In genomic region chr19:970695-971094, GRCh38 we compare ENCODE assay signal across 12 cellular contexts. TPM values are rescaled to one million over a fixed set of nuclear protein-coding genes. Genes with fewer than 3 reads are reported as not detected.
DNase-seq lines count a peak whose midpoint lies in the region; ATAC-seq and TF ChIP-seq lines count a peak whose summit lies in the region.
"Had no signal": no experiment of that assay in that cellular context is flagged by ENCODE, and none has a peak within 500 bp of the region (broad histone marks: within the 10 kb centered on the region; RNA-seq: fewer than 3 reads in every experiment).

No MANE protein-coding gene starts in this region.

- no peak overlapping the region for H3K4me3 ChIP-seq in PC-9
- no peak overlapping the region for H3K4me3 ChIP-seq in fibroblast of mammary gland (ENCODE audit: control insufficient read depth, low read depth, low read length)
- no peak overlapping the region for H3K4me3 ChIP-seq in suprapubic skin
- H3K4me3 ChIP-seq: skin epidermis had no signal

- H3K4me1 Mint-ChIP-seq in activated naive CD4-positive, alpha-beta T cell treated with anti-CD3 and anti-CD28 coated beads, Interleukin-2, amount 50 U/mL, for 24 hours, result no peaks in the 10 kb centered on the region

- peaks cover 7% of the 10 kb centered on the region for H3K36me3 Mint-ChIP-seq in activated naive CD4-positive, alpha-beta T cell treated with anti-CD3 and anti-CD28 coated beads, Interleukin-2, amount 50 U/mL, for 24 hours

- H3K36me3 ChIP-seq in PC-9 (ENCODE audit: low read depth), result peaks cover 7% of the 10 kb centered on the region; the same call in 1 of the 2 replicates
- peaks cover 49% of the 10 kb centered on the region for H3K36me3 ChIP-seq in suprapubic skin

- no peak for ATAC-seq in GM19328 (IDR thresholded peaks at IDR 0.05; ENCODE audit: unreplicated experiment)

- H3K27me3 ChIP-seq in PC-9 (ENCODE audit: insufficient read depth, low read depth) (no peaks in the 10 kb centered on the region), suprapubic skin (no peaks in the 10 kb centered on the region)

- no peak overlapping the region for H3K4me2 ChIP-seq in PC-9

- no peaks in the 10 kb centered on the region for H3K9me3 Mint-ChIP-seq in activated naive CD4-positive, alpha-beta T cell treated with anti-CD3 and anti-CD28 coated beads, Interleukin-2, amount 50 U/mL, for 24 hours

- H3K4me3 Mint-ChIP-seq in activated naive CD4-positive, alpha-beta T cell treated with anti-CD3 and anti-CD28 coated beads, Interleukin-2, amount 50 U/mL, for 24 hours, result no peak overlapping the region

- no peak for DNase-seq in activated naive CD4-positive, alpha-beta T cell treated with anti-CD3 and anti-CD28 coated beads, Interleukin-2, amount 50 U/mL, for 16 hours
- DNase-seq in PC-9, result no peak
- no peak for DNase-seq in fibroblast of mammary gland (ENCODE audit: low read depth)
- no peak for DNase-seq in suprapubic skin (ENCODE audit: low spot score in 2 of 2)
- DNase-seq in NCI-H128 (lab: John Stamatoyannopoulos, UW; ENCODE audit: unreplicated experiment), result no peak
- DNase-seq in stimulated activated CD4-positive, alpha-beta T cell treated with anti-CD3 and anti-CD28 coated beads, Interleukin-2, amount 100 ng/mL, for 24 hours, result no peak
- DNase-seq: NCI-H1092 treated with DMSO at 0.1 percent for 48 hours had no signal

- CTCF ChIA-PET in PC-9 (lab: Charles Lee), result no interaction called here

- no peak overlapping the region for H2AFZ ChIP-seq in PC-9

- H3K79me2 ChIP-seq in PC-9 (ENCODE audit: low read depth), result no peaks in the 10 kb centered on the region

- H3K4me1 ChIP-seq in PC-9 (replicated peaks; ENCODE audit: insufficient read depth), result no peaks in the 10 kb centered on the region
- H3K4me1 ChIP-seq in suprapubic skin, result no peaks in the 10 kb centered on the region

- H3K9me2 ChIP-seq in PC-9 (ENCODE audit: insufficient read depth), result no peaks in the 10 kb centered on the region

- H3K27ac ChIP-seq in PC-9 (no peak overlapping the region), suprapubic skin (no peak overlapping the region)
- H3K27ac ChIP-seq: skin epidermis had no signal

- no peaks in the 10 kb centered on the region for H3K27me3 Mint-ChIP-seq in activated naive CD4-positive, alpha-beta T cell treated with anti-CD3 and anti-CD28 coated beads, Interleukin-2, amount 50 U/mL, for 24 hours

- WGBS in suprapubic skin, result 96% methylated on average over 14 of the region's 14 CpGs

- BruUV-seq in PC-9 (replicated peaks; lab: Mats Ljungman, UMichigan), result no TSS peak

- H4K20me1 ChIP-seq in PC-9 (ENCODE audit: insufficient read depth), result no peaks in the 10 kb centered on the region

- H3F3A ChIP-seq in PC-9 (ENCODE audit: insufficient read depth, low read depth), result peaks cover 8% of the 10 kb centered on the region; the same call in 1 of the 2 replicates

- intact Hi-C loops in PC-9 (cut with micrococcal nuclease; ENCODE audit: unreplicated experiment), result no loop called here

- POLR2A ChIA-PET in PC-9 (lab: Charles Lee; ENCODE audit: unreplicated experiment), result no interaction called here

- TF ChIP-seq CTCF in PC-9 (conservative IDR thresholded peaks at IDR 0.05) (peak; percentile 88), fibroblast of mammary gland (conservative IDR thresholded peaks at IDR 0.05; ENCODE audit: control insufficient read depth, insufficient read depth, low read depth, low read length) (peak; percentile 44), suprapubic skin (IDR thresholded peaks at IDR 0.05) (peak; percentile 4 to 35)

- no peak for TF ChIP-seq POLR2A in suprapubic skin (IDR thresholded peaks at IDR 0.05)

- H3K27ac Mint-ChIP-seq in activated naive CD4-positive, alpha-beta T cell treated with anti-CD3 and anti-CD28 coated beads, Interleukin-2, amount 50 U/mL, for 24 hours, result peak overlapping the region; percentile 23

- TF ChIP-seq EP300 in suprapubic skin (IDR thresholded peaks at IDR 0.05), result no peak

- no peaks in the 10 kb centered on the region; the same call in 1 of the 2 replicates for H3K9me3 ChIP-seq in PC-9 (ENCODE audit: insufficient read depth, low read depth)
- H3K9me3 ChIP-seq in suprapubic skin, result no peaks in the 10 kb centered on the region

RNA-seq across cellular contexts. Expression of gene WDR18, which starts 13.4 kb away (rescaled TPM):
- total RNA-seq in PC-9 (2021) (61.5 and 95.3 TPM in 2 replicates), suprapubic skin (10 to 100 TPM; 25.0 to 52.6 (median 42.2) TPM)

RNA-seq across cellular contexts. Expression of gene GRIN3B, which starts 29.5 kb away (rescaled TPM):
- total RNA-seq in PC-9 (2021) (0.11 and 0.13 TPM in 2 replicates), suprapubic skin (1 to 10 TPM in 1 of 4 donors, under 1 TPM in 1, not detected in 2; 0.13 to 1.1 TPM)
- total RNA-seq: Daoy had no signal

RNA-seq across cellular contexts. Expression of gene ARID3A, which starts 44.9 kb away (rescaled TPM):
- total RNA-seq in PC-9 (2021), result 9.2 and 10.7 TPM in 2 replicates
- 1 to 10 TPM; 4.7 to 7.5 (median 6.1) TPM for total RNA-seq in suprapubic skin

RNA-seq across cellular contexts. Expression of gene TMEM259, which starts 50.2 kb away (rescaled TPM):
- total RNA-seq in PC-9 (2021) (155 and 162 TPM in 2 replicates), suprapubic skin (100 to 1,000 TPM; 165 to 349 (median 243) TPM)

RNA-seq across cellular contexts. Expression of gene RNU6-2, which starts 50.6 kb away (rescaled TPM):
- not detected in 2 replicates for total RNA-seq in PC-9 (2021)
- total RNA-seq in suprapubic skin, result not detected
- total RNA-seq: Daoy, temporal lobe had no signal

Comparison
In these comparisons a context has a peak if more than half of its experiments do, and no peak if none do; other contexts are left out.
1. CTCF ChIP-seq: peak in every context shown above with its lines; median percentile 88 in PC-9; 44 in fibroblast of mammary gland; 20 in suprapubic skin.